10 cellular contexts compared by ENCODE assay signal in the genomic region with DNA sequence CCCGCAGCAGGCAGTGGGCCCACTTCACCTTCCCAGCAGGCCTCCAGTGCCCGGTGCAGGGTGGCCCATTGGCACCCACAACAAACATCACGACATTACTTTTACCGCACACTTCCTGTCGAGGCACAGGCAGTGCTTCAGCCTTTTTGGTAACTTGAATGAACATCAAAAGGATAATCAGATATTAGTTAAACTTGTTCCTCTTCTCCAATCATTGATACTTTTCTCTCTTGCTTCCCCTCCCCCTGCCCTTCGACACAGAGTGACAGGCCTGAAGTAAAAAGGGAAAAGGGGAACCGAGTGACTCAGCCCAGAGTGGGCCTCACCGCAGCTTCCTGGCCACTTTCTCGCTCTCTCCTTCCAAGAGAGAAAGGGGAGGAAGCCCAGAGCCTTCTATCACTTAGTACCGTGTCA.
DNase-seq lines count a peak whose midpoint lies in the region; ATAC-seq and TF ChIP-seq lines count a peak whose summit lies in the region.
"Had no signal": no experiment of that assay in that cellular context is flagged by ENCODE, and none has a peak within 500 bp of the region (broad histone marks: within the 10 kb centered on the region; RNA-seq: fewer than 3 reads in every experiment).

No MANE protein-coding gene starts in this region.

- H3K4me2 ChIP-seq in mammary epithelial cell (ENCODE audit: insufficient read depth, low read depth, low read length): no peak overlapping the region

- no peak overlapping the region for H2AFZ ChIP-seq in mammary epithelial cell (ENCODE audit: low read depth, low read length)

- no peak overlapping the region for H3K4me3 ChIP-seq in mammary epithelial cell (replicated peaks in 1 of 3; ENCODE audit: insufficient read depth in 1 of 3, low read depth in 2 of 3, low read length in 3 of 3)
- H3K4me3 ChIP-seq: SJSA1 had no signal

- H3K4me1 Mint-ChIP-seq in activated naive CD8-positive, alpha-beta T cell treated with anti-CD3 and anti-CD28 coated beads for 36 hours: peaks cover 51% of the 10 kb centered on the region

- H4K20me1 ChIP-seq in mammary epithelial cell (ENCODE audit: insufficient read depth, low read length): no peaks in the 10 kb centered on the region

- intact Hi-C loops in posterior vena cava (cut with DNase I): no loop called here
- intact Hi-C loops in mammary epithelial cell (cut with micrococcal nuclease): no loop called here

- peaks cover 25% of the 10 kb centered on the region for H3K27me3 Mint-ChIP-seq in activated naive CD8-positive, alpha-beta T cell treated with anti-CD3 and anti-CD28 coated beads for 36 hours

- H3K9ac ChIP-seq in mammary epithelial cell (ENCODE audit: insufficient read depth, low read length): no peak overlapping the region

- peaks cover 23% of the 10 kb centered on the region for H3K36me3 Mint-ChIP-seq in activated naive CD8-positive, alpha-beta T cell treated with anti-CD3 and anti-CD28 coated beads for 36 hours

- CTCF ChIA-PET in RWPE1 (lab: Yijun Ruan, JAX): interaction anchor here (0.5 kb wide), 1 partner anchor 1289 kb away, joined by 3 read pairs; no protein-coding TSS in a partner anchor
- CTCF ChIA-PET in mammary epithelial cell (lab: Charles Lee; ENCODE audit: low non-redundant PET): no interaction called here

- H3K36me3 ChIP-seq in mammary epithelial cell (ENCODE audit: insufficient read depth, low read length): no peaks in the 10 kb centered on the region
- H3K36me3 ChIP-seq: SJSA1 had no signal

- peaks cover 2% of the 10 kb centered on the region for H3K9me3 ChIP-seq in mammary epithelial cell (replicated peaks; ENCODE audit: insufficient read depth, low read length)
- H3K9me3 ChIP-seq: SJSA1 had no signal

- no TSS peak for BruUV-seq in mammary epithelial cell (replicated peaks; lab: Mats Ljungman, UMichigan)

- no peaks in the 10 kb centered on the region for H3K27me3 ChIP-seq in mammary epithelial cell (ENCODE audit: insufficient read depth, low read length)
- H3K27me3 ChIP-seq: SJSA1 had no signal

- ATAC-seq in GM18907 (IDR thresholded peaks at IDR 0.05; ENCODE audit: unreplicated experiment): peak; percentile 61

- no peaks in the 10 kb centered on the region for H3K4me1 ChIP-seq in mammary epithelial cell (ENCODE audit: insufficient read depth, low read length)
- H3K4me1 ChIP-seq: SJSA1 had no signal

- dilution Hi-C loops in mammary epithelial cell (cut with HindIII; ENCODE audit: low sequenced_read_pairs): no loop called here

- in situ Hi-C loops in mammary epithelial cell (cut with MboI; ENCODE audit: low sequenced_read_pairs in 2 of 2): no loop called here

- POLR2A ChIA-PET in RWPE1 (lab: Yijun Ruan, JAX; ENCODE audit: low non-redundant PET): no interaction called here

- WGBS in mammary epithelial cell (ENCODE audit: low coverage, missing lambda C conversion rate): 77% methylated on average over 10 of the region's 10 CpGs

- H3K27ac Mint-ChIP-seq in activated naive CD8-positive, alpha-beta T cell treated with anti-CD3 and anti-CD28 coated beads for 36 hours: peak overlapping the region; percentile 45
- H3K27ac Mint-ChIP-seq: endodermal cell had no signal

- H3K9me3 Mint-ChIP-seq in activated naive CD8-positive, alpha-beta T cell treated with anti-CD3 and anti-CD28 coated beads for 36 hours: peaks cover 6% of the 10 kb centered on the region
- H3K9me3 Mint-ChIP-seq: endodermal cell had no signal

- H3K27ac ChIP-seq in RWPE1 (no peak overlapping the region), mammary epithelial cell (ENCODE audit: insufficient read depth, low read depth, low read length) (no peak overlapping the region)
- H3K27ac ChIP-seq: SJSA1 had no signal

- H3K79me2 ChIP-seq in mammary epithelial cell (ENCODE audit: insufficient read depth, low read length): no peaks in the 10 kb centered on the region

- peak; percentile 92 for DNase-seq in SIG-M5 treated with dmso at 0.1 percent for 504 hours (lab: John Stamatoyannopoulos, UW; ENCODE audit: unreplicated experiment)
- DNase-seq in activated naive CD8-positive, alpha-beta T cell treated with anti-CD3 and anti-CD28 coated beads for 36 hours: peak; percentile 29
- DNase-seq in stimulated activated CD4-positive, alpha-beta T cell treated with anti-CD3 and anti-CD28 coated beads, Interleukin-15, amount 100 ng/mL, for 24 hours: peak; percentile 70
- DNase-seq in RWPE1 (ENCODE audit: low spot score): no peak
- no peak for DNase-seq in HuH-7 (ENCODE audit: low spot score)
- no peak for DNase-seq in posterior vena cava (ENCODE audit: low spot score)
- DNase-seq in mammary epithelial cell: no peak
- DNase-seq: endodermal cell had no signal

- peak overlapping the region; percentile 50 for H3K4me3 Mint-ChIP-seq in activated naive CD8-positive, alpha-beta T cell treated with anti-CD3 and anti-CD28 coated beads for 36 hours
- H3K4me3 Mint-ChIP-seq: endodermal cell had no signal

- TF ChIP-seq CTCF in RWPE1 (conservative IDR thresholded peaks at IDR 0.05; ENCODE audit: low read depth): no peak
- TF ChIP-seq CTCF in mammary epithelial cell (conservative IDR thresholded peaks at IDR 0.05 in 1 of 2, IDR thresholded peaks at IDR 0.05 in 1 of 2; ENCODE audit: extremely low read depth in 1 of 2, insufficient read depth in 1 of 2, low read depth in 1 of 2, low read length in 2 of 2): no peak

Comparison
In these comparisons a context has a peak if more than half of its experiments do, and no peak if none do; other contexts are left out.
1. DNase-seq: peak in SIG-M5 treated with dmso at 0.1 percent for 504 hours (single experiment), activated naive CD8-positive, alpha-beta T cell treated with anti-CD3 and anti-CD28 coated beads for 36 hours (single experiment) and stimulated activated CD4-positive, alpha-beta T cell treated with anti-CD3 and anti-CD28 coated beads, Interleukin-15, amount 100 ng/mL, for 24 hours (single experiment); none in RWPE1 (single experiment), HuH-7 (single experiment), posterior vena cava (single experiment) and mammary epithelial cell (single experiment).